In genomic region chr1:243230914-243231313, GRCh38 we compare ENCODE assay signal across 11 cellular contexts. TPM values are rescaled to one million over a fixed set of nuclear protein-coding genes. Genes with fewer than 3 reads are reported as not detected.
DNase-seq lines count a peak whose midpoint lies in the region; ATAC-seq and TF ChIP-seq lines count a peak whose summit lies in the region.
"Had no signal": no experiment of that assay in that cellular context is flagged by ENCODE, and none has a peak within 500 bp of the region (broad histone marks: within the 10 kb centered on the region; RNA-seq: fewer than 3 reads in every experiment).

No MANE protein-coding gene starts in this region.

- no peak overlapping the region for H3K4me2 ChIP-seq in GM23338

- peaks cover 5% of the 10 kb centered on the region; the same call in 2 of the 3 replicates for H3K4me1 Mint-ChIP-seq in GM23338

- peaks cover 7% of the 10 kb centered on the region; the same call in 1 of the 2 replicates for H3K4me1 ChIP-seq in GM23338 (ENCODE audit: insufficient read depth)

- peaks cover 18% of the 10 kb centered on the region for H4K20me1 ChIP-seq in GM23338 (replicated peaks; ENCODE audit: insufficient read depth)

- no peak overlapping the region for H3K27ac ChIP-seq in GM23338 (ENCODE audit: low read depth)
- H3K27ac ChIP-seq: SJCRH30, transverse colon had no signal

- H3K9me2 ChIP-seq in GM23338 (ENCODE audit: insufficient read depth), result no peaks in the 10 kb centered on the region

- H3K4me3 Mint-ChIP-seq in GM23338, result no peak overlapping the region

- ATAC-seq in GM23338 (no peak), GM21360 (IDR thresholded peaks at IDR 0.05; ENCODE audit: unreplicated experiment) (no peak)

- H3K36me3 Mint-ChIP-seq in GM23338 (ENCODE audit: low read depth), result peaks cover 48% of the 10 kb centered on the region

- H3K36me3 ChIP-seq in GM23338 (ENCODE audit: insufficient read depth), result peaks cover 13% of the 10 kb centered on the region
- H3K36me3 ChIP-seq: transverse colon had no signal

- TF ChIP-seq CTCF in AG10803 (conservative IDR thresholded peaks at IDR 0.05; ENCODE audit: low read length), result no peak
- TF ChIP-seq CTCF in GM23338 (conservative IDR thresholded peaks at IDR 0.05; ENCODE audit: low read depth in 2 of 2), result no peak
- TF ChIP-seq CTCF in GM13977 (IDR thresholded peaks at IDR 0.05; ENCODE audit: extremely low read depth, insufficient read depth, missing control alignments), result no peak

- peaks cover 30% of the 10 kb centered on the region for H3K9me3 Mint-ChIP-seq in GM23338

- H2AFZ ChIP-seq in GM23338, result no peak overlapping the region

- peak; percentile 35 for DNase-seq in AG10803 (ENCODE audit: low read depth)
- DNase-seq in GM23338 (ENCODE audit: low spot score), result peak; percentile 65
- DNase-seq in NCI-H460 (ENCODE audit: extremely low read depth, low read depth), result peak; percentile 21
- peak; percentile 27 for DNase-seq in dermis blood vessel endothelial cell
- no peak for DNase-seq in GM13977 (ENCODE audit: low spot score)
- no peak for DNase-seq in G401 (ENCODE audit: low spot score)
- DNase-seq in HPDE6-E6E7 (ENCODE audit: extremely low spot score), result no peak
- DNase-seq: DND-41, transverse colon had no signal

- in situ Hi-C loops in GM13977 (cut with MboI; ENCODE audit: low pct_unique_long_range_greater_than_20kb, low sequenced_read_pairs, unreplicated experiment) (no loop called here), G401 (cut with HindIII; ENCODE audit: low sequenced_read_pairs) (no loop called here)

- no peaks in the 10 kb centered on the region for H3F3A ChIP-seq in GM23338 (replicated peaks; ENCODE audit: low read depth)

- no peaks in the 10 kb centered on the region for H3K27me3 Mint-ChIP-seq in GM23338 (ENCODE audit: insufficient read depth, low read depth, poor library complexity)

- H3K27ac Mint-ChIP-seq in GM23338, result no peak overlapping the region

- peaks cover 98% of the 10 kb centered on the region for H3K79me2 ChIP-seq in GM23338 (replicated peaks; ENCODE audit: insufficient read depth)

- H3K4me3 ChIP-seq in AG10803 (ENCODE audit: low read length) (no peak overlapping the region), GM23338 (no peak overlapping the region)
- H3K4me3 ChIP-seq: SJCRH30, transverse colon had no signal

- H3K27me3 ChIP-seq in GM23338 (ENCODE audit: insufficient read depth), result no peaks in the 10 kb centered on the region
- H3K27me3 ChIP-seq: SJCRH30, transverse colon had no signal

TF ChIP-seq in GM23338, 12 proteins besides CTCF, POLR2A, EP300 and RAD21:
- TF ChIP-seq POLR2AphosphoS5 (IDR thresholded peaks at IDR 0.05; ENCODE audit: low read depth) (no peak), EZH2 (IDR thresholded peaks at IDR 0.05; ENCODE audit: low read depth, unreplicated experiment) (no peak), EZH2phosphoT487 (IDR thresholded peaks at IDR 0.05; ENCODE audit: unreplicated experiment) (no peak), CREB1 (CRISPR knock-in tag; IDR thresholded peaks at IDR 0.05; ENCODE audit: low read depth) (0 out of 2 replicates have a peak, but pooled peaks have one; percentile 10)
- TF ChIP-seq, protein P1, sequence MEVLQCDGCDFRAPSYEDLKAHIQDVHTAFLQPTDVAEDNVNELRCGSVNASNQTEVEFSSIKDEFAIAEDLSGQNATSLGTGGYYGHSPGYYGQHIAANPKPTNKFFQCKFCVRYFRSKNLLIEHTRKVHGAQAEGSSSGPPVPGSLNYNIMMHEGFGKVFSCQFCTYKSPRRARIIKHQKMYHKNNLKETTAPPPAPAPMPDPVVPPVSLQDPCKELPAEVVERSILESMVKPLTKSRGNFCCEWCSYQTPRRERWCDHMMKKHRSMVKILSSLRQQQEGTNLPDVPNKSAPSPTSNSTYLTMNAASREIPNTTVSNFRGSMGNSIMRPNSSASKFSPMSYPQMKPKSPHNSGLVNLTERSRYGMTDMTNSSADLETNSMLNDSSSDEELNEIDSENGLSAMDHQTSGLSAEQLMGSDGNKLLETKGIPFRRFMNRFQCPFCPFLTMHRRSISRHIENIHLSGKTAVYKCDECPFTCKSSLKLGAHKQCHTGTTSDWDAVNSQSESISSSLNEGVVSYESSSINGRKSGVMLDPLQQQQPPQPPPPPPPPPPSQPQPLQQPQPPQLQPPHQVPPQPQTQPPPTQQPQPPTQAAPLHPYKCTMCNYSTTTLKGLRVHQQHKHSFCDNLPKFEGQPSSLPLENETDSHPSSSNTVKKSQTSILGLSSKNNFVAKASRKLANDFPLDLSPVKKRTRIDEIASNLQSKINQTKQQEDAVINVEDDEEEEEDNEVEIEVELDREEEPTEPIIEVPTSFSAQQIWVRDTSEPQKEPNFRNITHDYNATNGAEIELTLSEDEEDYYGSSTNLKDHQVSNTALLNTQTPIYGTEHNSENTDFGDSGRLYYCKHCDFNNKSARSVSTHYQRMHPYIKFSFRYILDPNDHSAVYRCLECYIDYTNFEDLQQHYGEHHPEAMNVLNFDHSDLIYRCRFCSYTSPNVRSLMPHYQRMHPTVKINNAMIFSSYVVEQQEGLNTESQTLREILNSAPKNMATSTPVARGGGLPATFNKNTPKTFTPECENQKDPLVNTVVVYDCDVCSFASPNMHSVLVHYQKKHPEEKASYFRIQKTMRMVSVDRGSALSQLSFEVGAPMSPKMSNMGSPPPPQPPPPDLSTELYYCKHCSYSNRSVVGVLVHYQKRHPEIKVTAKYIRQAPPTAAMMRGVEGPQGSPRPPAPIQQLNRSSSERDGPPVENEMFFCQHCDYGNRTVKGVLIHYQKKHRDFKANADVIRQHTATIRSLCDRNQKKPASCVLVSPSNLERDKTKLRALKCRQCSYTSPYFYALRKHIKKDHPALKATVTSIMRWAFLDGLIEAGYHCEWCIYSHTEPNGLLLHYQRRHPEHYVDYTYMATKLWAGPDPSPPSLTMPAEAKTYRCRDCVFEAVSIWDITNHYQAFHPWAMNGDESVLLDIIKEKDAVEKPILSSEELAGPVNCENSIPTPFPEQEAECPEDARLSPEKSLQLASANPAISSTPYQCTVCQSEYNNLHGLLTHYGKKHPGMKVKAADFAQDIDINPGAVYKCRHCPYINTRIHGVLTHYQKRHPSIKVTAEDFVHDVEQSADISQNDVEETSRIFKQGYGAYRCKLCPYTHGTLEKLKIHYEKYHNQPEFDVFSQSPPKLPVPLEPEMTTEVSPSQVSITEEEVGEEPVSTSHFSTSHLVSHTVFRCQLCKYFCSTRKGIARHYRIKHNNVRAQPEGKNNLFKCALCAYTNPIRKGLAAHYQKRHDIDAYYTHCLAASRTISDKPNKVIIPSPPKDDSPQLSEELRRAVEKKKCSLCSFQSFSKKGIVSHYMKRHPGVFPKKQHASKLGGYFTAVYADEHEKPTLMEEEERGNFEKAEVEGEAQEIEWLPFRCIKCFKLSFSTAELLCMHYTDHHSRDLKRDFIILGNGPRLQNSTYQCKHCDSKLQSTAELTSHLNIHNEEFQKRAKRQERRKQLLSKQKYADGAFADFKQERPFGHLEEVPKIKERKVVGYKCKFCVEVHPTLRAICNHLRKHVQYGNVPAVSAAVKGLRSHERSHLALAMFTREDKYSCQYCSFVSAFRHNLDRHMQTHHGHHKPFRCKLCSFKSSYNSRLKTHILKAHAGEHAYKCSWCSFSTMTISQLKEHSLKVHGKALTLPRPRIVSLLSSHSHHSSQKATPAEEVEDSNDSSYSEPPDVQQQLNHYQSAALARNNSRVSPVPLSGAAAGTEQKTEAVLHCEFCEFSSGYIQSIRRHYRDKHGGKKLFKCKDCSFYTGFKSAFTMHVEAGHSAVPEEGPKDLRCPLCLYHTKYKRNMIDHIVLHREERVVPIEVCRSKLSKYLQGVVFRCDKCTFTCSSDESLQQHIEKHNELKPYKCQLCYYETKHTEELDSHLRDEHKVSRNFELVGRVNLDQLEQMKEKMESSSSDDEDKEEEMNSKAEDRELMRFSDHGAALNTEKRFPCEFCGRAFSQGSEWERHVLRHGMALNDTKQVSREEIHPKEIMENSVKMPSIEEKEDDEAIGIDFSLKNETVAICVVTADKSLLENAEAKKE (CRISPR knock-in tag; IDR thresholded peaks at IDR 0.05), result no peak

RNA-seq across cellular contexts. Expression of gene CEP170, which starts 24.2 kb away (rescaled TPM):
- 93.1 and 100 TPM in 2 replicates for total RNA-seq in GM23338 (2014; rRNA removed; shearing (Covaris generic))
- polyA plus RNA-seq in GM23338 (2016; fragmentation: Nextera tagmentation; extraction: Ambion mirVana), result 89.2 and 104 TPM in 2 replicates
- 85.0 and 85.6 TPM in 2 replicates for total RNA-seq in NCI-H460 (2014; rRNA removed; shearing (Covaris generic))
- polyA plus RNA-seq in NCI-H460 (2014; cell fraction: nucleus; rRNA removed), result 60.4 and 107 TPM in 2 replicates
- 87.3 and 143 TPM in 2 replicates for total RNA-seq in dermis blood vessel endothelial cell
- 33.6 and 36.5 TPM in 2 replicates for total RNA-seq in G401 (2014; rRNA removed; shearing (Covaris generic))

RNA-seq across cellular contexts. Expression of gene SDCCAG8, which starts 24.9 kb away (rescaled TPM):
- total RNA-seq in GM23338 (2014; rRNA removed; shearing (Covaris generic)), result 16.1 and 28.0 TPM in 2 replicates
- 66.7 and 70.2 TPM in 2 replicates for polyA plus RNA-seq in GM23338 (2016; fragmentation: Nextera tagmentation; extraction: Ambion mirVana)
- 30.1 and 31.0 TPM in 2 replicates for total RNA-seq in NCI-H460 (2014; rRNA removed; shearing (Covaris generic))
- polyA plus RNA-seq in NCI-H460 (2014; cell fraction: nucleus; rRNA removed), result 19.6 and 30.4 TPM in 2 replicates
- 38.2 and 48.2 TPM in 2 replicates for total RNA-seq in dermis blood vessel endothelial cell
- 10.8 and 18.7 TPM in 2 replicates for total RNA-seq in G401 (2014; rRNA removed; shearing (Covaris generic))

Comparison
In these comparisons a context has a peak if more than half of its experiments do, and no peak if none do; other contexts are left out.
1. DNase-seq: peak in AG10803 (single experiment), GM23338 (single experiment), NCI-H460 (single experiment) and dermis blood vessel endothelial cell (single experiment); none in GM13977 (single experiment), G401 (single experiment) and HPDE6-E6E7 (single experiment).